ENCODE assay signal across 8 cellular contexts in the genomic region with DNA sequence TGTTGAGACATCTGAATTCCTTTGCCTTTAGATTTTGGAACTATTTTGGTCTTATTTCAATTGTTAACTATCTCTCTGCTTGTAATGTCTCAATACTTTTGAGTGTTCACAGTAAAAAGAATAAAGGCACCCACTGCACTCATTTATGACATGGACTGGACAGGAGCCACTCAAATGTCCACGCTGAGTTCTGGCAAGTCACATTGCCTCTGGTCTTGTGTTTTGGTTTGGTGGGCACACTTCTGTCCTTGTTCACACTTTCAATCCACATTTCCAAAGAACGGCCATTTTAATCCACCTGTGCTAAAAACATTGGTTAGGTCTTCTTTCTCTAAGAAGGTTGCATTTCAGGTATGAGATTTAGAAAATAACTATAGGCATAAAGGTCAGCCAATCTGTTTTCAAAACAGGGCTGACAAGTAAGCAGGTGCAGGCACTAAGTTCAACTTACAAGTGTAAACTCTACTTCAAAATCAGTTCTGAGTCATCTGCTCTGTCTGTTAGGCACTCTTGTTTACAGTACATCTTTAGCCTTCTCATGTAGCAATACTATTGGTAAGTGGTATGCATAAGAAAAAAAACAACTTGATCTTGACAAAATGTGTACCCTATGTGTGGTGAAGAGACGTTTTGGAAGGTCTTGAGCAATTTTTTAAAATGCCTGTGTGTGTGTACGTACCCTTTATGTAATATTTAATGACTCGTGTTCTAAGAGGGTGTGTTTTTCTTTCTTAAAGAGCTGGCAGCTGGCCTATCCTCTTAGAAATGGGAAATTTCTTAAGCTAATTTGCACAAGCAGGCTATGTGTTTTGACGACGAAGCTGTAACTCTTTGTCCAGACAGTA. TPM values are rescaled to one million over a fixed set of nuclear protein-coding genes. Genes with fewer than 3 reads are reported as not detected.
A peak's percentile ranks its signal among the peaks of the same experiment; 100 is the strongest.
DNase-seq lines count a peak whose midpoint lies in the region; ATAC-seq and TF ChIP-seq lines count a peak whose summit lies in the region.

No MANE protein-coding gene starts in this region.

- H3K9me3 Mint-ChIP-seq in stimulated activated naive B cell treated with anti-CD40 and anti-IgM and Interleukin-4, amounts not matched to agents 10 μg/mL and 1 μg/mL and 100 μg/mL, for 72 hours, result peaks cover 0 to 2% of the 10 kb centered on the region in 2 donors

- no peaks in the 10 kb centered on the region for H3K36me3 ChIP-seq in mucosa of descending colon (ENCODE audit: low read depth)

- intact Hi-C loops in mucosa of descending colon (cut with DNase I, micrococcal nuclease), result no loop called here

- peaks cover 4 to 9% of the 10 kb centered on the region in 2 donors for H3K27me3 Mint-ChIP-seq in stimulated activated naive B cell treated with anti-CD40 and anti-IgM and Interleukin-4, amounts not matched to agents 10 μg/mL and 1 μg/mL and 100 μg/mL, for 72 hours

- no peaks in the 10 kb centered on the region for H3K36me3 Mint-ChIP-seq in stimulated activated naive B cell treated with anti-CD40 and anti-IgM and Interleukin-4, amounts not matched to agents 10 μg/mL and 1 μg/mL and 100 μg/mL, for 72 hours

- no peaks in the 10 kb centered on the region for H3K4me1 Mint-ChIP-seq in stimulated activated naive B cell treated with anti-CD40 and anti-IgM and Interleukin-4, amounts not matched to agents 10 μg/mL and 1 μg/mL and 100 μg/mL, for 72 hours

- H3K27ac Mint-ChIP-seq in stimulated activated naive B cell treated with anti-CD40 and anti-IgM and Interleukin-4, amounts not matched to agents 10 μg/mL and 1 μg/mL and 100 μg/mL, for 72 hours, result no peak overlapping the region

- peak; percentile 85 to 86 for DNase-seq in AML-193 (lab: John Stamatoyannopoulos, UW)
- DNase-seq in LoVo (ENCODE audit: low spot score), result peak; percentile 58
- peak; percentile 95 for DNase-seq in amniotic epithelial cell (ENCODE audit: low read depth)
- peak in 1 of 3 donors; percentile 14 for DNase-seq in mucosa of descending colon
- no peak for DNase-seq in NCI-H1048 (lab: John Stamatoyannopoulos, UW)
- no peak for DNase-seq in stimulated activated naive B cell treated with anti-CD40 and anti-IgM and Interleukin-4, amounts not matched to agents 10 μg/mL and 1 μg/mL and 100 μg/mL, for 72 hours

- ATAC-seq in mucosa of descending colon (peak; percentile 94), HG03460 (IDR thresholded peaks at IDR 0.05; ENCODE audit: unreplicated experiment) (no peak), HG02759 (IDR thresholded peaks at IDR 0.05; ENCODE audit: unreplicated experiment) (no peak)
- no peak for ATAC-seq in stimulated activated naive B cell treated with anti-CD40 and anti-IgM and Interleukin-4, amounts not matched to agents 10 μg/mL and 1 μg/mL and 100 μg/mL, for 72 hours (replicated peaks)

- H3K4me1 ChIP-seq in mucosa of descending colon (ENCODE audit: low read depth), result no peaks in the 10 kb centered on the region

- no peak overlapping the region for H3K4me3 Mint-ChIP-seq in stimulated activated naive B cell treated with anti-CD40 and anti-IgM and Interleukin-4, amounts not matched to agents 10 μg/mL and 1 μg/mL and 100 μg/mL, for 72 hours

- no peak overlapping the region for H3K4me3 ChIP-seq in mucosa of descending colon

- no peaks in the 10 kb centered on the region for H3K9me3 ChIP-seq in mucosa of descending colon

- TF ChIP-seq CTCF in mucosa of descending colon (IDR thresholded peaks at IDR 0.05), result no peak

RNA-seq across cellular contexts. Expression of a gene that starts 31.5 kb away (rescaled TPM):
- total RNA-seq in mucosa of descending colon, result 100 to 1,000 TPM; 147 to 181 (median 152) TPM

Comparison
In these comparisons a context has a peak if more than half of its experiments do, and no peak if none do; other contexts are left out.
1. DNase-seq: peak in AML-193 (2 of 2), LoVo (single experiment) and amniotic epithelial cell (single experiment); none in NCI-H1048 (single experiment) and stimulated activated naive B cell treated with anti-CD40 and anti-IgM and Interleukin-4, amounts not matched to agents 10 μg/mL and 1 μg/mL and 100 μg/mL, for 72 hours (single experiment).